In genomic region chr4:103076777-103077347, GRCh38 we compare ENCODE assay signal across 8 cellular contexts. TPM values are rescaled to one million over a fixed set of nuclear protein-coding genes. Genes with fewer than 3 reads are reported as not detected.
DNase-seq lines count a peak whose midpoint lies in the region; ATAC-seq and TF ChIP-seq lines count a peak whose summit lies in the region.

No MANE protein-coding gene starts in this region.

- H3K4me2 ChIP-seq in neuronal stem cell (ENCODE audit: insufficient read depth, low read length, poor library complexity, severe bottlenecking), result peak overlapping the region; percentile 78

- peak overlapping the region; percentile 58 to 81 (median 76) for H3K4me3 ChIP-seq in Peyer's patch
- peak overlapping the region; percentile 82 for H3K4me3 ChIP-seq in ectodermal cell (ENCODE audit: insufficient read depth, low read depth, low read length)
- peak overlapping the region; percentile 83 to 91 for H3K4me3 ChIP-seq in neuronal stem cell (ENCODE audit: low read length in 2 of 2)

- peak overlapping the region; percentile 96 for H3K18ac ChIP-seq in neuronal stem cell (ENCODE audit: low read length)

- no peak overlapping the region for H4K8ac ChIP-seq in neuronal stem cell (ENCODE audit: low read depth, low read length)

- H2AFZ ChIP-seq in neuronal stem cell (ENCODE audit: low read length), result peak overlapping the region; percentile 97

- H3K9me3 ChIP-seq in Peyer's patch (no peaks in the 10 kb centered on the region), ectodermal cell (ENCODE audit: control insufficient read depth, low read length) (no peaks in the 10 kb centered on the region), neuronal stem cell (replicated peaks in 1 of 2; ENCODE audit: control insufficient read depth in 2 of 2, insufficient read depth in 1 of 2, low read depth in 1 of 2, low read length in 2 of 2) (peaks cover 0 to 6% of the 10 kb centered on the region in 2 donors)

- no peaks in the 10 kb centered on the region for H3K79me1 ChIP-seq in neuronal stem cell (ENCODE audit: low read depth, low read length)

- H4K91ac ChIP-seq in neuronal stem cell (ENCODE audit: low read depth, low read length, poor library complexity), result no peak overlapping the region

- no peak for TF ChIP-seq CTCF in Peyer's patch (IDR thresholded peaks at IDR 0.05)

- no peak overlapping the region for H3K23ac ChIP-seq in neuronal stem cell (ENCODE audit: low read depth, low read length, poor library complexity)

- DNase-seq in activated CD4-positive, alpha-beta T cell treated with anti-CD3 and anti-CD28 coated beads for 4 hours, result peak; percentile 11 to 19
- no peak for DNase-seq in activated CD4-positive, alpha-beta T cell treated with anti-CD3 and anti-CD28 coated beads for 1 hour
- DNase-seq in Peyer's patch (peak in 1 of 3 donors; percentile 25), neuronal stem cell (ENCODE audit: low spot score) (no peak), NCI-H774 (lab: John Stamatoyannopoulos, UW) (no peak)
- no peak for DNase-seq in stimulated activated naive CD4-positive, alpha-beta T cell (lab: John Stamatoyannopoulos, UW)

- no peaks in the 10 kb centered on the region for H3K27me3 ChIP-seq in Peyer's patch
- H3K27me3 ChIP-seq in ectodermal cell (ENCODE audit: control insufficient read depth, insufficient read depth, low read length, poor library complexity, severe bottlenecking), result peaks cover 28% of the 10 kb centered on the region
- no peaks in the 10 kb centered on the region for H3K27me3 ChIP-seq in neuronal stem cell (ENCODE audit: control insufficient read depth in 3 of 3, insufficient read depth in 3 of 3, low read depth in 1 of 3, low read length in 3 of 3)

- no peak overlapping the region for H2BK5ac ChIP-seq in neuronal stem cell (ENCODE audit: low read length)

- H3K36me3 ChIP-seq in Peyer's patch, result peaks cover 0 to 22% (median 0%) of the 10 kb centered on the region in 3 donors
- no peaks in the 10 kb centered on the region for H3K36me3 ChIP-seq in ectodermal cell (ENCODE audit: control insufficient read depth, insufficient read depth, low read length)
- peaks cover 3 to 20% of the 10 kb centered on the region in 2 donors for H3K36me3 ChIP-seq in neuronal stem cell (replicated peaks in 1 of 2; ENCODE audit: control insufficient read depth in 2 of 2, insufficient read depth in 2 of 2, low read length in 2 of 2)

- H3K4me1 ChIP-seq in Peyer's patch (peaks cover 0 to 4% (median 4%) of the 10 kb centered on the region in 4 donors), ectodermal cell (ENCODE audit: control insufficient read depth, insufficient read depth, low read length) (peaks cover 4% of the 10 kb centered on the region), neuronal stem cell (ENCODE audit: control insufficient read depth in 2 of 2, insufficient read depth in 1 of 2, low read depth in 1 of 2, low read length in 2 of 2) (peaks cover 2 to 3% of the 10 kb centered on the region in 2 donors)

- ATAC-seq in HG02678 (IDR thresholded peaks at IDR 0.05; ENCODE audit: unreplicated experiment), result peak; percentile 57

- H3K27ac ChIP-seq in Peyer's patch (peak overlapping the region; percentile 65 to 90 (median 86)), ectodermal cell (ENCODE audit: insufficient read depth, low read depth, low read length, poor library complexity, severe bottlenecking) (no peak overlapping the region), neuronal stem cell (replicated peaks; ENCODE audit: low read length) (no peak overlapping the region)

- H3K9ac ChIP-seq in neuronal stem cell (ENCODE audit: low read depth, low read length, poor library complexity), result no peak overlapping the region

- H2AK5ac ChIP-seq in neuronal stem cell (ENCODE audit: low read depth, low read length), result no peak overlapping the region

- H3K14ac ChIP-seq in neuronal stem cell (ENCODE audit: low read length), result no peak overlapping the region

- WGBS in ectodermal cell, 2 experiments, result 32 to 34% methylated on average over 17 of the region's 17 CpGs
- no CpG with 5 or more reads among the region's 17 CpGs for WGBS in neuronal stem cell (ENCODE audit: extremely low coverage in 2 of 2, insufficient read length in 2 of 2, insufficient replicate concordance in 1 of 2), 2 donors

- no peak overlapping the region for H2BK120ac ChIP-seq in neuronal stem cell (ENCODE audit: low read depth, low read length)

- peak overlapping the region; percentile 69 for H2BK15ac ChIP-seq in neuronal stem cell (ENCODE audit: low read length)

- no peak overlapping the region for H2BK12ac ChIP-seq in neuronal stem cell (ENCODE audit: low read length)

- H3K4ac ChIP-seq in neuronal stem cell (ENCODE audit: low read length), result no peak overlapping the region

- TF ChIP-seq POLR2A in Peyer's patch (IDR thresholded peaks at IDR 0.05), result no peak

RNA-seq across cellular contexts. Expression of gene SLC9B2, which starts 0.3 kb away (rescaled TPM):
- 10 to 100 TPM in 2 of 4 donors, 1 to 10 TPM in 2; 1.1 to 19.0 (median 7.8) TPM for total RNA-seq in Peyer's patch
- 11.9 TPM for polyA plus RNA-seq in ectodermal cell (2013, experiment 1 of 4)
- polyA plus RNA-seq in ectodermal cell (2013, experiment 2 of 4), result 12.5 TPM
- polyA plus RNA-seq in ectodermal cell (2013, experiment 3 of 4), result 10.0 TPM
- polyA plus RNA-seq in ectodermal cell (2013, experiment 4 of 4), result 11.8 TPM
- polyA plus RNA-seq in neuronal stem cell (2013, experiment 1 of 2), result 11.1 TPM
- polyA plus RNA-seq in neuronal stem cell (2013, experiment 2 of 2), result 11.1 TPM

RNA-seq across cellular contexts. Expression of gene BDH2, which starts 22.8 kb away (rescaled TPM):
- 100 to 1,000 TPM in 3 of 4 donors, 10 to 100 TPM in 1; 65.2 to 128 (median 114) TPM for total RNA-seq in Peyer's patch
- 54.7 TPM for polyA plus RNA-seq in ectodermal cell (2013, experiment 1 of 4)
- polyA plus RNA-seq in ectodermal cell (2013, experiment 2 of 4), result 54.5 TPM
- 54.0 TPM for polyA plus RNA-seq in ectodermal cell (2013, experiment 3 of 4)
- polyA plus RNA-seq in ectodermal cell (2013, experiment 4 of 4), result 60.9 TPM
- 53.4 TPM for polyA plus RNA-seq in neuronal stem cell (2013, experiment 1 of 2)
- polyA plus RNA-seq in neuronal stem cell (2013, experiment 2 of 2), result 57.0 TPM

RNA-seq across cellular contexts. Expression of gene SLC9B1, which starts 57.4 kb away (rescaled TPM):
- under 1 TPM in 1 of 4 donors, not detected in 3; 0.40 TPM for total RNA-seq in Peyer's patch
- polyA plus RNA-seq in ectodermal cell (2013, experiment 1 of 4), result 0.91 TPM
- polyA plus RNA-seq in ectodermal cell (2013, experiment 2 of 4), result 1.2 TPM
- polyA plus RNA-seq in ectodermal cell (2013, experiment 3 of 4), result 2.3 TPM
- polyA plus RNA-seq in ectodermal cell (2013, experiment 4 of 4), result 1.7 TPM
- 1.6 TPM for polyA plus RNA-seq in neuronal stem cell (2013, experiment 1 of 2)
- 1.6 TPM for polyA plus RNA-seq in neuronal stem cell (2013, experiment 2 of 2)

Comparison
In these comparisons a context has a peak if more than half of its experiments do, and no peak if none do; other contexts are left out.
1. DNase-seq: peak in activated CD4-positive, alpha-beta T cell treated with anti-CD3 and anti-CD28 coated beads for 4 hours (2 of 2); none in activated CD4-positive, alpha-beta T cell treated with anti-CD3 and anti-CD28 coated beads for 1 hour (single experiment), neuronal stem cell (single experiment), NCI-H774 (single experiment) and stimulated activated naive CD4-positive, alpha-beta T cell (0 of 6).
2. H3K27ac ChIP-seq: peak in Peyer's patch (4 of 4); none in ectodermal cell (single experiment) and neuronal stem cell (single experiment).
3. Peak in every context shown above with its lines, with median percentiles within 50 percentile points of each other: H3K4me3 ChIP-seq.